In genomic region chr9:114757395-114757794, GRCh38 we compare ENCODE assay signal across 16 cellular contexts. TPM values are rescaled to one million over a fixed set of nuclear protein-coding genes. Genes with fewer than 3 reads are reported as not detected.
A peak's percentile ranks its signal among the peaks of the same experiment; 100 is the strongest.
DNase-seq lines count a peak whose midpoint lies in the region; ATAC-seq and TF ChIP-seq lines count a peak whose summit lies in the region.
"Had no signal": no experiment of that assay in that cellular context is flagged by ENCODE, and none has a peak within 500 bp of the region (broad histone marks: within the 10 kb centered on the region; RNA-seq: fewer than 3 reads in every experiment).

No MANE protein-coding gene starts in this region.

- H4K20me1 ChIP-seq in KMS-11 (ENCODE audit: insufficient read depth) = no peaks in the 10 kb centered on the region
- H4K20me1 ChIP-seq: BLaER1 had no signal

- no peaks in the 10 kb centered on the region for H3K27me3 ChIP-seq in KMS-11 (ENCODE audit: insufficient read depth, low read depth)
- no peaks in the 10 kb centered on the region for H3K27me3 ChIP-seq in neuronal stem cell (ENCODE audit: control insufficient read depth in 3 of 3, insufficient read depth in 3 of 3, low read depth in 1 of 3, low read length in 3 of 3)
- H3K27me3 ChIP-seq: BLaER1 had no signal

- H2BK15ac ChIP-seq in neuronal stem cell (ENCODE audit: low read length) = no peak overlapping the region

- H3K9ac ChIP-seq in KMS-11 (no peak overlapping the region), neuronal stem cell (ENCODE audit: low read depth, low read length, poor library complexity) (no peak overlapping the region)
- H3K9ac ChIP-seq: BLaER1 had no signal

- no peak overlapping the region for H2AFZ ChIP-seq in KMS-11 (ENCODE audit: low read depth)
- no peak overlapping the region for H2AFZ ChIP-seq in neuronal stem cell (ENCODE audit: low read length)

- ATAC-seq in HG03108 (IDR thresholded peaks at IDR 0.05; ENCODE audit: unreplicated experiment) = no peak

- DNase-seq in AG20443 (ENCODE audit: low spot score) (peak; percentile 23), choroid plexus epithelial cell (ENCODE audit: low read depth) (peak; percentile 25), NCI-H446 (lab: John Stamatoyannopoulos, UW) (no peak), NCI-H748 (lab: John Stamatoyannopoulos, UW; ENCODE audit: unreplicated experiment) (no peak), neuronal stem cell (ENCODE audit: low spot score) (no peak)
- DNase-seq: AML-193; Caco-2; CD8-positive, alpha-beta memory T cell; DND-41; GDM1; HCEC 1CT; HFFc6; IMR-90 had no signal

- peaks cover 41% of the 10 kb centered on the region for H3K4me1 ChIP-seq in KMS-11 (ENCODE audit: low read depth, poor library complexity, severe bottlenecking)
- H3K4me1 ChIP-seq in neuronal stem cell (ENCODE audit: control insufficient read depth in 2 of 2, insufficient read depth in 1 of 2, low read depth in 1 of 2, low read length in 2 of 2) = no peaks in the 10 kb centered on the region
- H3K4me1 ChIP-seq: BLaER1, Caco-2 had no signal

- H3K36me3 ChIP-seq in KMS-11 (ENCODE audit: insufficient read depth) (no peaks in the 10 kb centered on the region), neuronal stem cell (replicated peaks in 1 of 2; ENCODE audit: control insufficient read depth in 2 of 2, insufficient read depth in 2 of 2, low read length in 2 of 2) (no peaks in the 10 kb centered on the region)
- H3K36me3 ChIP-seq: BLaER1 had no signal

- no peak overlapping the region for H3K4ac ChIP-seq in neuronal stem cell (ENCODE audit: low read length)

- H3K4me2 ChIP-seq in KMS-11 = peak overlapping the region; percentile 65
- H3K4me2 ChIP-seq in neuronal stem cell (ENCODE audit: insufficient read depth, low read length, poor library complexity, severe bottlenecking) = no peak overlapping the region
- H3K4me2 ChIP-seq: BLaER1 had no signal

- no peak overlapping the region for H4K8ac ChIP-seq in neuronal stem cell (ENCODE audit: low read depth, low read length)

- peaks cover 0 to 1% of the 10 kb centered on the region in 2 donors for H3K9me3 ChIP-seq in neuronal stem cell (replicated peaks in 1 of 2; ENCODE audit: control insufficient read depth in 2 of 2, insufficient read depth in 1 of 2, low read depth in 1 of 2, low read length in 2 of 2)
- H3K9me3 ChIP-seq: BLaER1, Caco-2 had no signal

- H3K4me3 ChIP-seq in KMS-11 (IDR thresholded peaks at IDR 0.05; ENCODE audit: insufficient read depth, low read depth, low read length) (no peak overlapping the region), choroid plexus epithelial cell (ENCODE audit: low read depth, low read length) (no peak overlapping the region), neuronal stem cell (ENCODE audit: low read length in 2 of 2) (no peak overlapping the region)
- H3K4me3 ChIP-seq: BLaER1 had no signal

- no peak overlapping the region for H3K14ac ChIP-seq in neuronal stem cell (ENCODE audit: low read length)

- H3K27ac ChIP-seq in KMS-11 (peak overlapping the region; percentile 7; the same call in 1 of the 2 replicates), neuronal stem cell (replicated peaks; ENCODE audit: low read length) (no peak overlapping the region)
- H3K27ac ChIP-seq: BLaER1 had no signal

- H2BK120ac ChIP-seq in neuronal stem cell (ENCODE audit: low read depth, low read length) = no peak overlapping the region

- H3K18ac ChIP-seq in neuronal stem cell (ENCODE audit: low read length) = no peak overlapping the region

- H3K23ac ChIP-seq in neuronal stem cell (ENCODE audit: low read depth, low read length, poor library complexity) = no peak overlapping the region

- no peak overlapping the region for H2BK12ac ChIP-seq in neuronal stem cell (ENCODE audit: low read length)

- TF ChIP-seq CTCF in KMS-11 (conservative IDR thresholded peaks at IDR 0.05; ENCODE audit: low read depth, low read length) (no peak), choroid plexus epithelial cell (conservative IDR thresholded peaks at IDR 0.05; ENCODE audit: low read depth, low read length) (no peak)

- H3K79me1 ChIP-seq in neuronal stem cell (ENCODE audit: low read depth, low read length) = no peaks in the 10 kb centered on the region

- no peak overlapping the region for H2BK5ac ChIP-seq in neuronal stem cell (ENCODE audit: low read length)

- no peak overlapping the region for H4K91ac ChIP-seq in neuronal stem cell (ENCODE audit: low read depth, low read length, poor library complexity)

- no CpG with 5 or more reads among the region's 2 CpGs for WGBS in neuronal stem cell (ENCODE audit: extremely low coverage in 2 of 2, insufficient read length in 2 of 2, insufficient replicate concordance in 1 of 2), 2 donors

- H2AK5ac ChIP-seq in neuronal stem cell (ENCODE audit: low read depth, low read length) = no peak overlapping the region

- H3K79me2 ChIP-seq in KMS-11 (ENCODE audit: insufficient read depth, low read depth) = no peaks in the 10 kb centered on the region

RNA-seq across cellular contexts. Expression of gene TNFSF15, which starts 48.4 kb away (rescaled TPM):
- polyA plus RNA-seq in neuronal stem cell (2013, experiment 1 of 2) = 0.45 TPM
- polyA plus RNA-seq in neuronal stem cell (2013, experiment 2 of 2) = 0.43 TPM
- polyA plus RNA-seq: CD8-positive, alpha-beta memory T cell had no signal

Comparison
In these comparisons a context has a peak if more than half of its experiments do, and no peak if none do; other contexts are left out.
1. DNase-seq: peak in AG20443 (single experiment) and choroid plexus epithelial cell (single experiment); none in NCI-H446 (0 of 2), NCI-H748 (single experiment) and neuronal stem cell (single experiment).